ENCODE assay signal across 13 cellular contexts in genomic region chr10:43785252-43785651, GRCh38.
DNase-seq lines count a peak whose midpoint lies in the region; ATAC-seq, FAIRE-seq and TF ChIP-seq lines count a peak whose summit lies in the region.
"Had no signal": no experiment of that assay in that cellular context is flagged by ENCODE, and none has a peak within 500 bp of the region (broad histone marks: within the 10 kb centered on the region; RNA-seq: fewer than 3 reads in every experiment).

No MANE protein-coding gene starts in this region.

- intact Hi-C loops in HepG2 (cut with micrococcal nuclease; ENCODE audit: unreplicated experiment): loop anchor here (10.0 kb wide), 1 partner anchor 90 kb away; no protein-coding TSS in a partner anchor

- H3K9me3 ChIP-seq in HepG2 (ENCODE audit: low read length): no peaks in the 10 kb centered on the region
- H3K9me3 ChIP-seq: upper lobe of left lung had no signal

- ATAC-seq in HepG2: peak; percentile 60

- H3K36me3 ChIP-seq in HepG2 (replicated peaks in 1 of 2; ENCODE audit: control insufficient read depth in 1 of 2, insufficient read depth in 2 of 2, low read length in 2 of 2): no peaks in the 10 kb centered on the region
- H3K36me3 ChIP-seq: upper lobe of left lung had no signal

- H3K9ac ChIP-seq in HepG2 (ENCODE audit: insufficient read depth, low read depth, low read length): no peak overlapping the region

- H3K4me2 ChIP-seq in HepG2 (ENCODE audit: low read depth, low read length): no peak overlapping the region

- no peaks in the 10 kb centered on the region for H4K20me1 ChIP-seq in HepG2 (ENCODE audit: insufficient read depth, low read length)

- in situ Hi-C loops in HepG2 (cut with HindIII; ENCODE audit: extremely low pct_ligation_motif_present, low pct_unique_long_range_greater_than_20kb): no loop called here

- POLR2A ChIA-PET in HepG2 (lab: Yijun Ruan, JAX): no interaction called here

- CTCF ChIA-PET in HepG2 (lab: Yijun Ruan, JAX; ENCODE audit: low intra/inter-chr PET ratio, low total read pairs): interaction anchor here (1.4 kb wide), 1 partner anchor 95 kb away, joined by 3 read pairs; no protein-coding TSS in a partner anchor

- WGBS in HepG2 (ENCODE audit: low lambda C conversion rate): 0% methylated on average over 2 of the region's 2 CpGs

- no peak for FAIRE-seq in HepG2 (lab: Jason Lieb, UNC)

- H3K4me3 ChIP-seq in HFF-Myc (replicated peaks; ENCODE audit: low read depth, low read length): no peak overlapping the region
- H3K4me3 ChIP-seq in HepG2 (replicated peaks in 1 of 3; ENCODE audit: insufficient read depth in 1 of 3, low read depth in 2 of 3, low read length in 3 of 3): no peak overlapping the region
- H3K4me3 ChIP-seq: upper lobe of left lung had no signal

- TF ChIP-seq EP300 in HepG2 (IDR thresholded peaks at IDR 0.05; ENCODE audit: low read depth in 2 of 2, low read length in 2 of 2): no peak
- TF ChIP-seq EP300 in HepG2 (CRISPR knock-in tag; IDR thresholded peaks at IDR 0.05; ENCODE audit: borderline replicate concordance): no peak

- H2AFZ ChIP-seq in HepG2 (ENCODE audit: low read length): no peak overlapping the region

- TF ChIP-seq CTCF in HFF-Myc (IDR thresholded peaks at IDR 0.05; ENCODE audit: low read depth, low read length, missing control alignments): peak; percentile 28
- TF ChIP-seq CTCF in VCaP (conservative IDR thresholded peaks at IDR 0.05): peak; percentile 57
- 0 out of 2 replicates have a peak, but pooled peaks have one; percentile 20 for TF ChIP-seq CTCF in HepG2 (CRISPR knock-in tag; IDR thresholded peaks at IDR 0.05)

- no TSS peak for BruUV-seq in HepG2 (replicated peaks; lab: Mats Ljungman, UMichigan)

- peaks cover 11% of the 10 kb centered on the region; the same call in 1 of the 2 replicates for H3K4me1 ChIP-seq in HepG2 (ENCODE audit: insufficient read depth, low read length)

- peaks cover 0 to 4% of the 10 kb centered on the region in 2 experiments; a peak in 1 of 5 replicates for H3K27me3 ChIP-seq in HepG2 (ENCODE audit: control insufficient read depth in 1 of 2, insufficient read depth in 2 of 2, low read length in 2 of 2)
- H3K27me3 ChIP-seq: upper lobe of left lung had no signal

- no peak overlapping the region for H3K27ac ChIP-seq in VCaP
- H3K27ac ChIP-seq in HepG2 (ENCODE audit: extremely low read length, insufficient read depth, low read length): no peak overlapping the region
- H3K27ac ChIP-seq: 22Rv1, upper lobe of left lung had no signal

- H3K79me2 ChIP-seq in HepG2 (ENCODE audit: insufficient read depth, low read length): no peaks in the 10 kb centered on the region

- DNase-seq in DMS53 (lab: John Stamatoyannopoulos, UW) (peak; percentile 23), DMS53 treated with DMSO at 0.1 percent for 48 hours (lab: John Stamatoyannopoulos, UW; ENCODE audit: unreplicated experiment) (no peak), HFF-Myc (ENCODE audit: extremely low read depth, low read depth) (no peak), HepG2 (ENCODE audit: low spot score) (peak; percentile 21), nucleus accumbens (lab: John Stamatoyannopoulos, UW) (no peak), islet precursor cell (no peak)
- no peak for DNase-seq in activated naive CD4-positive, alpha-beta T cell treated with anti-CD3 and anti-CD28 coated beads, Interleukin-2, amount 50 U/mL, for 16 hours
- DNase-seq: cerebellar nuclear complex, foreskin melanocyte, NCI-H1417 treated with DMSO at 0.1 percent for 48 hours, upper lobe of left lung had no signal

- TF ChIP-seq RAD21 in HepG2 (CRISPR knock-in tag; IDR thresholded peaks at IDR 0.05): no peak

- no peak for TF ChIP-seq POLR2A in HepG2 (IDR thresholded peaks at IDR 0.05; ENCODE audit: insufficient read depth in 1 of 2, low read depth in 2 of 2, low read length in 2 of 2)

TF ChIP-seq in HepG2, 621 proteins besides CTCF, POLR2A, EP300 and RAD21:
- TF ChIP-seq STAG1 (CRISPR knock-in tag; IDR thresholded peaks at IDR 0.05) (peak; percentile 39), ZNF12 (CRISPR knock-in tag; IDR thresholded peaks at IDR 0.05) (0 out of 2 replicates have a peak, but pooled peaks have one; percentile 26), ZNF251 (CRISPR knock-in tag; IDR thresholded peaks at IDR 0.05) (no peak), RBAK (CRISPR knock-in tag; IDR thresholded peaks at IDR 0.05) (peak; percentile 94)
- TF ChIP-seq, protein P1, sequence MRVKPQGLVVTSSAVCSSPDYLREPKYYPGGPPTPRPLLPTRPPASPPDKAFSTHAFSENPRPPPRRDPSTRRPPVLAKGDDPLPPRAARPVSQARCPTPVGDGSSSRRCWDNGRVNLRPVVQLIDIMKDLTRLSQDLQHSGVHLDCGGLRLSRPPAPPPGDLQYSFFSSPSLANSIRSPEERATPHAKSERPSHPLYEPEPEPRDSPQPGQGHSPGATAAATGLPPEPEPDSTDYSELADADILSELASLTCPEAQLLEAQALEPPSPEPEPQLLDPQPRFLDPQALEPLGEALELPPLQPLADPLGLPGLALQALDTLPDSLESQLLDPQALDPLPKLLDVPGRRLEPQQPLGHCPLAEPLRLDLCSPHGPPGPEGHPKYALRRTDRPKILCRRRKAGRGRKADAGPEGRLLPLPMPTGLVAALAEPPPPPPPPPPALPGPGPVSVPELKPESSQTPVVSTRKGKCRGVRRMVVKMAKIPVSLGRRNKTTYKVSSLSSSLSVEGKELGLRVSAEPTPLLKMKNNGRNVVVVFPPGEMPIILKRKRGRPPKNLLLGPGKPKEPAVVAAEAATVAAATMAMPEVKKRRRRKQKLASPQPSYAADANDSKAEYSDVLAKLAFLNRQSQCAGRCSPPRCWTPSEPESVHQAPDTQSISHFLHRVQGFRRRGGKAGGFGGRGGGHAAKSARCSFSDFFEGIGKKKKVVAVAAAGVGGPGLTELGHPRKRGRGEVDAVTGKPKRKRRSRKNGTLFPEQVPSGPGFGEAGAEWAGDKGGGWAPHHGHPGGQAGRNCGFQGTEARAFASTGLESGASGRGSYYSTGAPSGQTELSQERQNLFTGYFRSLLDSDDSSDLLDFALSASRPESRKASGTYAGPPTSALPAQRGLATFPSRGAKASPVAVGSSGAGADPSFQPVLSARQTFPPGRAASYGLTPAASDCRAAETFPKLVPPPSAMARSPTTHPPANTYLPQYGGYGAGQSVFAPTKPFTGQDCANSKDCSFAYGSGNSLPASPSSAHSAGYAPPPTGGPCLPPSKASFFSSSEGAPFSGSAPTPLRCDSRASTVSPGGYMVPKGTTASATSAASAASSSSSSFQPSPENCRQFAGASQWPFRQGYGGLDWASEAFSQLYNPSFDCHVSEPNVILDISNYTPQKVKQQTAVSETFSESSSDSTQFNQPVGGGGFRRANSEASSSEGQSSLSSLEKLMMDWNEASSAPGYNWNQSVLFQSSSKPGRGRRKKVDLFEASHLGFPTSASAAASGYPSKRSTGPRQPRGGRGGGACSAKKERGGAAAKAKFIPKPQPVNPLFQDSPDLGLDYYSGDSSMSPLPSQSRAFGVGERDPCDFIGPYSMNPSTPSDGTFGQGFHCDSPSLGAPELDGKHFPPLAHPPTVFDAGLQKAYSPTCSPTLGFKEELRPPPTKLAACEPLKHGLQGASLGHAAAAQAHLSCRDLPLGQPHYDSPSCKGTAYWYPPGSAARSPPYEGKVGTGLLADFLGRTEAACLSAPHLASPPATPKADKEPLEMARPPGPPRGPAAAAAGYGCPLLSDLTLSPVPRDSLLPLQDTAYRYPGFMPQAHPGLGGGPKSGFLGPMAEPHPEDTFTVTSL (CRISPR knock-in tag; IDR thresholded peaks at IDR 0.05; ENCODE audit: borderline replicate concordance): no peak
- TF ChIP-seq, protein P2, sequence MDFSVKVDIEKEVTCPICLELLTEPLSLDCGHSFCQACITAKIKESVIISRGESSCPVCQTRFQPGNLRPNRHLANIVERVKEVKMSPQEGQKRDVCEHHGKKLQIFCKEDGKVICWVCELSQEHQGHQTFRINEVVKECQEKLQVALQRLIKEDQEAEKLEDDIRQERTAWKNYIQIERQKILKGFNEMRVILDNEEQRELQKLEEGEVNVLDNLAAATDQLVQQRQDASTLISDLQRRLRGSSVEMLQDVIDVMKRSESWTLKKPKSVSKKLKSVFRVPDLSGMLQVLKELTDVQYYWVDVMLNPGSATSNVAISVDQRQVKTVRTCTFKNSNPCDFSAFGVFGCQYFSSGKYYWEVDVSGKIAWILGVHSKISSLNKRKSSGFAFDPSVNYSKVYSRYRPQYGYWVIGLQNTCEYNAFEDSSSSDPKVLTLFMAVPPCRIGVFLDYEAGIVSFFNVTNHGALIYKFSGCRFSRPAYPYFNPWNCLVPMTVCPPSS (IDR thresholded peaks at IDR 0.05): no peak

Comparison
In these comparisons a context has a peak if more than half of its experiments do, and no peak if none do; other contexts are left out.
1. DNase-seq: peak in DMS53 (single experiment) and HepG2 (single experiment); none in DMS53 treated with DMSO at 0.1 percent for 48 hours (single experiment), HFF-Myc (single experiment), nucleus accumbens (0 of 56), activated naive CD4-positive, alpha-beta T cell treated with anti-CD3 and anti-CD28 coated beads, Interleukin-2, amount 50 U/mL, for 16 hours (single experiment) and islet precursor cell (single experiment).
2. Peak in every context shown above with its lines, with median percentiles within 50 percentile points of each other: CTCF ChIP-seq.